Comparison of ENCODE assay signal across 30 cellular contexts in the genomic region with DNA sequence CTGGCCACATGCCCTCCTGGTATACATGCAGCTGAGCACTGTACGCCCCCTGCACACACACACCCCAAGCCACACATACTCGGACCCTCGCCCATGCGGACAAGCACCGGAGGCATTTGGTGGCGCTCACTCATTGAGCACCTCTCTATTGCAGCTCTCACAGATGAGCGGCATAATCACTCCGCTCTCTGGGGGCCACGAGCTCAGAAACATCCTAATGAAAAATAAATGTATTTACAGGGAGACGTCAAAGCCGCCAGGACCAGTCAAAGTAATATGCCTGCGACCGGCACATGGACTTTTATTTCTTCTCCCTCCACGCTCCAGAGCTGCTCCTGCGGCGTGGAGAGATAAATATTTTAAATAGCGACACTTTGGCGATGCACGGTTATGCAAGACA. TPM values are rescaled to one million over a fixed set of nuclear protein-coding genes. Genes with fewer than 3 reads are reported as not detected.
A peak's percentile ranks its signal among the peaks of the same experiment; 100 is the strongest.
DNase-seq lines count a peak whose midpoint lies in the region; ATAC-seq, FAIRE-seq and TF ChIP-seq lines count a peak whose summit lies in the region.
"Had no signal": no experiment of that assay in that cellular context is flagged by ENCODE, and none has a peak within 500 bp of the region (broad histone marks: within the 10 kb centered on the region; RNA-seq: fewer than 3 reads in every experiment).

No MANE protein-coding gene starts in this region.

- H3K9me2 ChIP-seq in neural cell (ENCODE audit: insufficient read depth, low read length): no peaks in the 10 kb centered on the region

- H3F3A ChIP-seq in neural cell (ENCODE audit: insufficient read depth, low read length, poor library complexity, severe bottlenecking): no peaks in the 10 kb centered on the region

- H3K27me3 Mint-ChIP-seq in activated naive CD4-positive, alpha-beta T cell treated with anti-CD3 and anti-CD28 coated beads, Interleukin-2, amount 50 U/mL, for 24 hours: no peaks in the 10 kb centered on the region
- H3K27me3 Mint-ChIP-seq in endodermal cell (ENCODE audit: insufficient read depth): no peaks in the 10 kb centered on the region

- H3K4me1 Mint-ChIP-seq in activated naive CD4-positive, alpha-beta T cell treated with anti-CD3 and anti-CD28 coated beads, Interleukin-2, amount 50 U/mL, for 24 hours: peaks cover 7% of the 10 kb centered on the region
- peaks cover 25% of the 10 kb centered on the region for H3K4me1 Mint-ChIP-seq in endodermal cell

- H3K27me3 ChIP-seq in endodermal cell (ENCODE audit: control insufficient read depth, insufficient read depth, low read length, poor library complexity, severe bottlenecking): no peaks in the 10 kb centered on the region
- no peaks in the 10 kb centered on the region for H3K27me3 ChIP-seq in neural cell (ENCODE audit: insufficient read depth, low read depth, low read length)
- H3K27me3 ChIP-seq: SJCRH30 had no signal

- peak overlapping the region; percentile 39 for H3K4me2 ChIP-seq in neural cell (ENCODE audit: low read length)
- H3K4me2 ChIP-seq: PC-9 had no signal

- no peak overlapping the region for H2AFZ ChIP-seq in neural cell (ENCODE audit: low read depth, low read length)
- H2AFZ ChIP-seq: PC-9 had no signal

- no peaks in the 10 kb centered on the region for H3K9me3 ChIP-seq in endodermal cell (ENCODE audit: control insufficient read depth, low read length)
- H3K9me3 ChIP-seq in neural cell (ENCODE audit: low read length): no peaks in the 10 kb centered on the region
- H3K9me3 ChIP-seq: Caco-2, SJCRH30 had no signal

- no peak for TF ChIP-seq RAD21 in neural cell (conservative IDR thresholded peaks at IDR 0.05)

- H3K9ac ChIP-seq in endodermal cell (ENCODE audit: extremely low read depth, low read length, poor library complexity, severe bottlenecking) (no peak overlapping the region), neural cell (ENCODE audit: low read length) (no peak overlapping the region)

- no peaks in the 10 kb centered on the region for H3K9me3 Mint-ChIP-seq in activated naive CD4-positive, alpha-beta T cell treated with anti-CD3 and anti-CD28 coated beads, Interleukin-2, amount 50 U/mL, for 24 hours
- no peaks in the 10 kb centered on the region for H3K9me3 Mint-ChIP-seq in endodermal cell
- H3K9me3 Mint-ChIP-seq: CD8-positive, alpha-beta T cell had no signal

- H4K20me1 ChIP-seq in neural cell (ENCODE audit: insufficient read depth): no peaks in the 10 kb centered on the region

- FAIRE-seq in GM19239 (lab: Jason Lieb, UNC): no peak
- FAIRE-seq: G401.6, GM12878, H54, HTR-8/SVneo had no signal

- peaks cover 5% of the 10 kb centered on the region for H3K4me1 ChIP-seq in endodermal cell (ENCODE audit: control insufficient read depth, insufficient read depth, low read length)
- H3K4me1 ChIP-seq: Caco-2, SJCRH30 had no signal

- H3K79me2 ChIP-seq in neural cell (replicated peaks; ENCODE audit: insufficient read depth, low read length): no peaks in the 10 kb centered on the region

- WGBS in endodermal cell (ENCODE audit: insufficient coverage in 1 of 2, insufficient read length in 1 of 2), 2 experiments: 93 to 95% methylated on average over 19 of the region's 19 CpGs

- TF ChIP-seq EP300 in neural cell (conservative IDR thresholded peaks at IDR 0.05; ENCODE audit: poor library complexity, severe bottlenecking): no peak

- peak overlapping the region; percentile 18 for H3K27ac ChIP-seq in endodermal cell (ENCODE audit: low read depth, low read length)
- peak overlapping the region; percentile 28 for H3K27ac ChIP-seq in neural cell (ENCODE audit: low read length)
- H3K27ac ChIP-seq: 22Rv1, C4-2B, PC-9, SJCRH30 had no signal

- H3K27ac Mint-ChIP-seq in activated naive CD4-positive, alpha-beta T cell treated with anti-CD3 and anti-CD28 coated beads, Interleukin-2, amount 50 U/mL, for 24 hours: peak overlapping the region; percentile 3
- H3K27ac Mint-ChIP-seq in endodermal cell: no peak overlapping the region
- H3K27ac Mint-ChIP-seq: B cell; CD8-positive, alpha-beta T cell had no signal

- no peaks in the 10 kb centered on the region for H3K36me3 Mint-ChIP-seq in activated naive CD4-positive, alpha-beta T cell treated with anti-CD3 and anti-CD28 coated beads, Interleukin-2, amount 50 U/mL, for 24 hours
- no peaks in the 10 kb centered on the region for H3K36me3 Mint-ChIP-seq in endodermal cell (ENCODE audit: low read depth)
- H3K36me3 Mint-ChIP-seq: CD8-positive, alpha-beta T cell had no signal

- DNase-seq in activated naive CD4-positive, alpha-beta T cell treated with Interleukin-2 at 50 U/mL for 16 hours: no peak
- DNase-seq in endodermal cell (no peak), GM19239 (ENCODE audit: insufficient read length, low spot score) (no peak)
- DNase-seq in stimulated activated naive CD4-positive, alpha-beta T cell treated with Interleukin-2 at 50 U/mL for 16 hours (lab: John Stamatoyannopoulos, UW): no peak
- DNase-seq in stimulated activated CD4-positive, alpha-beta T cell treated with anti-CD3 and anti-CD28 coated beads, Interleukin-4, amount 100 ng/mL, for 1 hour: no peak
- DNase-seq: Caco-2; CD8-positive, alpha-beta T cell; KBM-7; NCI-H1105 treated with DMSO at 0.1 percent for 48 hours; NCI-H146; NCI-H1930; NCI-H2107; NCI-H446 treated with DMSO at 0.1 percent for 48 hours; NCI-H526; NK-92 treated with Interleukin-12 subunit alpha and Interleukin-12 subunit beta, amount 100 ng/mL, for 24 hours; PC-9; SJCRH30 had no signal

- no peaks in the 10 kb centered on the region for H3K36me3 ChIP-seq in endodermal cell (ENCODE audit: control insufficient read depth, insufficient read depth, low read length)
- H3K36me3 ChIP-seq in neural cell (ENCODE audit: insufficient read depth, low read length): no peaks in the 10 kb centered on the region
- H3K36me3 ChIP-seq: SJCRH30 had no signal

- TF ChIP-seq CTCF in endodermal cell (conservative IDR thresholded peaks at IDR 0.05) (no peak), neural cell (IDR thresholded peaks at IDR 0.05; ENCODE audit: poor library complexity, severe bottlenecking) (no peak)

- H3K4me3 Mint-ChIP-seq in activated naive CD4-positive, alpha-beta T cell treated with anti-CD3 and anti-CD28 coated beads, Interleukin-2, amount 50 U/mL, for 24 hours: no peak overlapping the region
- no peak overlapping the region for H3K4me3 Mint-ChIP-seq in endodermal cell
- H3K4me3 Mint-ChIP-seq: B cell; CD8-positive, alpha-beta T cell had no signal

- H3K4me3 ChIP-seq in endodermal cell (ENCODE audit: low read length) (no peak overlapping the region), neural cell (ENCODE audit: low read length) (peak overlapping the region; percentile 25)
- H3K4me3 ChIP-seq: GM12878, PC-9, SJCRH30 had no signal

- no peak for ATAC-seq in HG02870 (IDR thresholded peaks at IDR 0.05; ENCODE audit: unreplicated experiment)
- ATAC-seq: CD8-positive, alpha-beta T cell; GM12878; Right ventricle myocardium inferior had no signal

TF ChIP-seq in neural cell, 6 proteins besides CTCF, POLR2A, EP300 and RAD21:
- peak; percentile 82 for TF ChIP-seq POLR2AphosphoS5 (IDR thresholded peaks at IDR 0.05)
- peak; percentile 19 for TF ChIP-seq MXI1 (conservative IDR thresholded peaks at IDR 0.05; ENCODE audit: poor library complexity, severe bottlenecking)
- TF ChIP-seq EZH2 (IDR thresholded peaks at IDR 0.05; ENCODE audit: borderline replicate concordance, insufficient read depth, low read length, poor library complexity, severe bottlenecking): no peak
- no peak for TF ChIP-seq SMC3 (conservative IDR thresholded peaks at IDR 0.05; ENCODE audit: poor library complexity)

RNA-seq across cellular contexts. Expression of a gene that starts 48.3 kb away (rescaled TPM):
- 10 to 100 TPM; 17.6 to 20.7 TPM for total RNA-seq in endodermal cell
- 16.2 TPM for polyA plus RNA-seq in endodermal cell (2013, experiment 1 of 2)
- 12.9 TPM for polyA plus RNA-seq in endodermal cell (2013, experiment 2 of 2)
- polyA plus RNA-seq in neural cell: 7.8 and 11.4 TPM in 2 replicates
- 17.5 and 21.0 TPM in 2 replicates for polyA minus RNA-seq in neural cell
- total RNA-seq: LHCN-M2, MCF 10A, PC-9, SJCRH30 had no signal
